In the genomic region with DNA sequence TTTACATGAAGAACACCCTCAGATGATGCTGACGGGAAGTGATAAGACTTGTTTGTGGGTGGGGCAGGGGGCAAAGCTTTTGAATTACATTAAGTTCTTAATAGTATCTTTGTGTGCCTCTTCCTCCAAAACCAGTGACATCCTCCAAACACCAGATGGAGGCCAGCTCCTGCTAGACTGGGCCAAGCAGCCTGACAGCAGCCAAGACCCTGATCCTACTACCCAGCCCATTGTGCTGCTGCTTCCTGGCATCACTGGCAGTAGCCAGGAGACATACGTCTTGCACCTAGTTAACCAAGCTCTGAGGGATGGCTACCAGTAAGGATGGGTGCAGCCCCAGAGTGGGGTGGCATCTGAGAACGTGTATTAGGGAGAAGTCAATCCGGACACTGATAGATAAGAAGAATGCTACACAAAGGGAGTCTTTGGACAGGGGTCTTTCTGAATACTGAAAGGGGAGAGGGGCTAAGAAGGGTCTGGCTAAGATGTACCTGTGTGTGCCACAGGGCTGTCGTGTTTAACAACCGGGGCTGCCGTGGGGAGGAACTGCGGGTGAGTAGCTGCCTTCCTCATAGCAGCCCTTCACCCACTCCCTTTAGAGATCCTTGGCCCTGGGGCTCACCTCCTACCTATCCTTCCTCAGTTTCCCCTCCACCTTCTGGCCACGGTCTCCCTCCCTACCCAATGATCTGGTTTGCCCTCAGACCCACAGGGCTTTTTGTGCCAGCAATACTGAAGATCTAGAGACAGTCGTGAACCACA, we compare ENCODE assay signal across 26 cellular contexts. TPM values are rescaled to one million over a fixed set of nuclear protein-coding genes. Genes with fewer than 3 reads are reported as not detected.
A peak's percentile ranks its signal among the peaks of the same experiment; 100 is the strongest.
DNase-seq lines count a peak whose midpoint lies in the region; ATAC-seq and TF ChIP-seq lines count a peak whose summit lies in the region.
"Had no signal": no experiment of that assay in that cellular context is flagged by ENCODE, and none has a peak within 500 bp of the region (broad histone marks: within the 10 kb centered on the region; RNA-seq: fewer than 3 reads in every experiment).

No MANE protein-coding gene starts in this region.

- H3K4me3 Mint-ChIP-seq in T-helper 1 cell treated with Interleukin-12 subunit alpha and Interleukin-12 subunit beta and Interleukin-4 antibody, amounts not matched to agents 30 μg/mL and 1 μg/mL, for 36 hours: no peak overlapping the region
- peak overlapping the region; percentile 56 for H3K4me3 Mint-ChIP-seq in neural crest cell
- H3K4me3 Mint-ChIP-seq: activated T-cell treated with anti-CD3 and anti-CD28 coated beads, Interleukin-2, amount 50 U/mL, for 24 hours had no signal

- H3K9me3 ChIP-seq in adipocyte (ENCODE audit: control insufficient read depth, low read length): no peaks in the 10 kb centered on the region
- H3K9me3 ChIP-seq: Caco-2, heart left ventricle, sigmoid colon, upper lobe of left lung had no signal

- no peak for DNase-seq in T-helper 1 cell
- no peak for DNase-seq in adipocyte (ENCODE audit: low read depth)
- no peak for DNase-seq in neural crest cell (ENCODE audit: low read depth, low spot score)
- DNase-seq in G401 (ENCODE audit: low spot score): no peak
- DNase-seq: activated CD8-positive, alpha-beta memory T cell treated with anti-CD3 and anti-CD28 coated beads for 24 hours; activated naive CD4-positive, alpha-beta T cell treated with Interleukin-2 at 50 U/mL for 16 hours; activated T-cell treated with anti-CD3 and anti-CD28 coated beads, Interleukin-2, amount 50 U/mL, for 24 hours; AML-193; Caco-2; caudate nucleus; dorsolateral prefrontal cortex; heart left ventricle; left colon; mesenchymal stem cell; NCI-H1048; NCI-H187 treated with DMSO at 0.1 percent for 48 hours; NCI-H748 treated with DMSO at 0.1 percent for 48 hours; sigmoid colon; stimulated activated CD4-positive, alpha-beta T cell treated with anti-CD3 and anti-CD28 coated beads, Interleukin-15, amount 100 ng/mL, for 24 hours; T-helper 9 cell; upper lobe of left lung had no signal

- no peak for ATAC-seq in HG03045 (IDR thresholded peaks at IDR 0.05; ENCODE audit: unreplicated experiment)
- ATAC-seq: heart left ventricle, left colon, SK-N-SH treated with all-trans-retinoic acid at 6 μM for 48 hours had no signal

- peaks cover 14% of the 10 kb centered on the region for H3K4me1 Mint-ChIP-seq in T-helper 1 cell treated with Interleukin-12 subunit alpha and Interleukin-12 subunit beta and Interleukin-4 antibody, amounts not matched to agents 30 μg/mL and 1 μg/mL, for 36 hours (ENCODE audit: low read depth)
- H3K4me1 Mint-ChIP-seq in neural crest cell: peaks cover 12% of the 10 kb centered on the region

- in situ Hi-C loops in G401 (cut with HindIII; ENCODE audit: low sequenced_read_pairs): no loop called here

- no peak for TF ChIP-seq CTCF in neural crest cell (conservative IDR thresholded peaks at IDR 0.05)

- H3K27ac Mint-ChIP-seq in T-helper 1 cell treated with Interleukin-12 subunit alpha and Interleukin-12 subunit beta and Interleukin-4 antibody, amounts not matched to agents 30 μg/mL and 1 μg/mL, for 36 hours: peak overlapping the region; percentile 29
- H3K27ac Mint-ChIP-seq in neural crest cell (ENCODE audit: unreplicated experiment): peak overlapping the region; percentile 76

- H3K36me3 ChIP-seq in adipocyte (ENCODE audit: control insufficient read depth, insufficient read depth, low read length, severe bottlenecking): peaks cover 41% of the 10 kb centered on the region

- peaks cover 33% of the 10 kb centered on the region for H3K4me1 ChIP-seq in adipocyte (ENCODE audit: control insufficient read depth, insufficient read depth, low read length)

- no peaks in the 10 kb centered on the region for H3K27me3 ChIP-seq in adipocyte (replicated peaks; ENCODE audit: control insufficient read depth, insufficient read depth, low read length)
- H3K27me3 ChIP-seq: dorsolateral prefrontal cortex, heart left ventricle, sigmoid colon, upper lobe of left lung had no signal

- H3K27me3 Mint-ChIP-seq in T-helper 1 cell treated with Interleukin-12 subunit alpha and Interleukin-12 subunit beta and Interleukin-4 antibody, amounts not matched to agents 30 μg/mL and 1 μg/mL, for 36 hours (ENCODE audit: low read depth): no peaks in the 10 kb centered on the region
- peaks cover 6% of the 10 kb centered on the region for H3K27me3 Mint-ChIP-seq in neural crest cell (ENCODE audit: low read depth)
- H3K27me3 Mint-ChIP-seq: activated T-cell treated with anti-CD3 and anti-CD28 coated beads, Interleukin-2, amount 50 U/mL, for 24 hours had no signal

- no peaks in the 10 kb centered on the region for H3K9me3 Mint-ChIP-seq in T-helper 1 cell treated with Interleukin-12 subunit alpha and Interleukin-12 subunit beta and Interleukin-4 antibody, amounts not matched to agents 30 μg/mL and 1 μg/mL, for 36 hours
- H3K9me3 Mint-ChIP-seq in neural crest cell: no peaks in the 10 kb centered on the region
- H3K9me3 Mint-ChIP-seq: activated T-cell treated with anti-CD3 and anti-CD28 coated beads, Interleukin-2, amount 50 U/mL, for 24 hours had no signal

- no peak overlapping the region for H3K4me3 ChIP-seq in adipocyte (ENCODE audit: low read length)
- H3K4me3 ChIP-seq: dorsolateral prefrontal cortex, heart left ventricle, sigmoid colon, upper lobe of left lung had no signal

- peak overlapping the region; percentile 5 for H3K9ac ChIP-seq in adipocyte (ENCODE audit: low read length)
- H3K9ac ChIP-seq: parathyroid adenoma had no signal

- H3K36me3 Mint-ChIP-seq in T-helper 1 cell treated with Interleukin-12 subunit alpha and Interleukin-12 subunit beta and Interleukin-4 antibody, amounts not matched to agents 30 μg/mL and 1 μg/mL, for 36 hours (ENCODE audit: low read depth): peaks cover 32% of the 10 kb centered on the region
- peaks cover 2% of the 10 kb centered on the region for H3K36me3 Mint-ChIP-seq in neural crest cell (ENCODE audit: low read depth)

RNA-seq across cellular contexts. Expression of a gene that starts 5.4 kb away (rescaled TPM):
- total RNA-seq in neural crest cell: 0.47 and 0.82 TPM in 2 replicates
- 0.43 TPM in 1 of 2 replicates, not detected in the other for total RNA-seq in G401 (2014; rRNA removed; shearing (Covaris generic))
- total RNA-seq: sigmoid colon had no signal

RNA-seq across cellular contexts. Expression of a gene that starts 5.4 kb away (rescaled TPM):
- 52.5 and 56.3 TPM in 2 replicates for total RNA-seq in neural crest cell
- 89.5 and 92.2 TPM in 2 replicates for total RNA-seq in G401 (2014; rRNA removed; shearing (Covaris generic))

RNA-seq across cellular contexts. Expression of a gene that starts 10.1 kb away (rescaled TPM):
- total RNA-seq in neural crest cell: 1.3 and 2.1 TPM in 2 replicates
- total RNA-seq in G401 (2014; rRNA removed; shearing (Covaris generic)): 1.3 and 11.3 TPM in 2 replicates

RNA-seq across cellular contexts. Expression of a gene that starts 10.2 kb away (rescaled TPM):
- not detected in 2 replicates for total RNA-seq in neural crest cell
- not detected in 2 replicates for total RNA-seq in G401 (2014; rRNA removed; shearing (Covaris generic))
- total RNA-seq: Caco-2, Daoy, dorsolateral prefrontal cortex, heart left ventricle, left colon, sigmoid colon, upper lobe of left lung had no signal

RNA-seq across cellular contexts. Expression of a gene that starts 19.8 kb away (rescaled TPM):
- total RNA-seq in neural crest cell: not detected in 2 replicates
- total RNA-seq in G401 (2014; rRNA removed; shearing (Covaris generic)): not detected in 2 replicates
- total RNA-seq: Caco-2, Daoy, left colon, sigmoid colon had no signal
